Comparison of ENCODE assay signal across 1 cellular context in the genomic region with DNA sequence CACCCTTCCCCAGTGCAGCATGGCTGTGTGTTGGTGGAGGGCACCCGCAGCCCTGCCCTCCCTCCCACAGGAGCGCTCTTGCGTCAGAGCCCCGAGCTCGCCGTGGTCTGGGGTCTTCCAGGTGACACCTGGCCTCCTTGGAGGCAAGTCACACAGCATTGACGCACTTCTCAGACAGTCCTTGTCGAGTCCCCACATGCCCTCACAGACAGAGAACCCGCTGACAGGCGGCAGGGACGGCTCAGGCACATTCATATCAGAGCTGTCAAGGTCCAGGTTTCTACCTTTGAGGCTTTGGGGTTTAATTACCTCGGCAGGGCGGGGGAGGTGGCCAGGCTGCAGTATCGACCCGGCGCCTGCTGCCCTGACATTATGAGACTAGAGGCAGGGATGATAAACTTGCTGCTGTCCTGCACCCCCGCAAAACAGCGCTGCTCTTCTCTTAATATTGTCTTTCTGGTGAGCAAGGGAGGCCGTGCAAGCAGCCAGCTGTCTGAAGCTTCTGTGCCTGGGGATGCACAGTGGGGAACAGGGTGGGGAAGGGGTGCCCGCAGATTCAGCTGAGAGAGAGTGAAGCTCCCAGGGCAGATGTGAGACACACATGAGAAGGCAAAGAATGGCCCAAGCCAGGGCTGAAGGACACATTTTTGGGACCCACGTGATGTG.
TF ChIP-seq lines count a peak whose summit lies in the region.

No MANE protein-coding gene starts in this region.

TF ChIP-seq in GM23338, 12 proteins besides CTCF, POLR2A, EP300 and RAD21 (continued from another document):
- TF ChIP-seq, protein P1, sequence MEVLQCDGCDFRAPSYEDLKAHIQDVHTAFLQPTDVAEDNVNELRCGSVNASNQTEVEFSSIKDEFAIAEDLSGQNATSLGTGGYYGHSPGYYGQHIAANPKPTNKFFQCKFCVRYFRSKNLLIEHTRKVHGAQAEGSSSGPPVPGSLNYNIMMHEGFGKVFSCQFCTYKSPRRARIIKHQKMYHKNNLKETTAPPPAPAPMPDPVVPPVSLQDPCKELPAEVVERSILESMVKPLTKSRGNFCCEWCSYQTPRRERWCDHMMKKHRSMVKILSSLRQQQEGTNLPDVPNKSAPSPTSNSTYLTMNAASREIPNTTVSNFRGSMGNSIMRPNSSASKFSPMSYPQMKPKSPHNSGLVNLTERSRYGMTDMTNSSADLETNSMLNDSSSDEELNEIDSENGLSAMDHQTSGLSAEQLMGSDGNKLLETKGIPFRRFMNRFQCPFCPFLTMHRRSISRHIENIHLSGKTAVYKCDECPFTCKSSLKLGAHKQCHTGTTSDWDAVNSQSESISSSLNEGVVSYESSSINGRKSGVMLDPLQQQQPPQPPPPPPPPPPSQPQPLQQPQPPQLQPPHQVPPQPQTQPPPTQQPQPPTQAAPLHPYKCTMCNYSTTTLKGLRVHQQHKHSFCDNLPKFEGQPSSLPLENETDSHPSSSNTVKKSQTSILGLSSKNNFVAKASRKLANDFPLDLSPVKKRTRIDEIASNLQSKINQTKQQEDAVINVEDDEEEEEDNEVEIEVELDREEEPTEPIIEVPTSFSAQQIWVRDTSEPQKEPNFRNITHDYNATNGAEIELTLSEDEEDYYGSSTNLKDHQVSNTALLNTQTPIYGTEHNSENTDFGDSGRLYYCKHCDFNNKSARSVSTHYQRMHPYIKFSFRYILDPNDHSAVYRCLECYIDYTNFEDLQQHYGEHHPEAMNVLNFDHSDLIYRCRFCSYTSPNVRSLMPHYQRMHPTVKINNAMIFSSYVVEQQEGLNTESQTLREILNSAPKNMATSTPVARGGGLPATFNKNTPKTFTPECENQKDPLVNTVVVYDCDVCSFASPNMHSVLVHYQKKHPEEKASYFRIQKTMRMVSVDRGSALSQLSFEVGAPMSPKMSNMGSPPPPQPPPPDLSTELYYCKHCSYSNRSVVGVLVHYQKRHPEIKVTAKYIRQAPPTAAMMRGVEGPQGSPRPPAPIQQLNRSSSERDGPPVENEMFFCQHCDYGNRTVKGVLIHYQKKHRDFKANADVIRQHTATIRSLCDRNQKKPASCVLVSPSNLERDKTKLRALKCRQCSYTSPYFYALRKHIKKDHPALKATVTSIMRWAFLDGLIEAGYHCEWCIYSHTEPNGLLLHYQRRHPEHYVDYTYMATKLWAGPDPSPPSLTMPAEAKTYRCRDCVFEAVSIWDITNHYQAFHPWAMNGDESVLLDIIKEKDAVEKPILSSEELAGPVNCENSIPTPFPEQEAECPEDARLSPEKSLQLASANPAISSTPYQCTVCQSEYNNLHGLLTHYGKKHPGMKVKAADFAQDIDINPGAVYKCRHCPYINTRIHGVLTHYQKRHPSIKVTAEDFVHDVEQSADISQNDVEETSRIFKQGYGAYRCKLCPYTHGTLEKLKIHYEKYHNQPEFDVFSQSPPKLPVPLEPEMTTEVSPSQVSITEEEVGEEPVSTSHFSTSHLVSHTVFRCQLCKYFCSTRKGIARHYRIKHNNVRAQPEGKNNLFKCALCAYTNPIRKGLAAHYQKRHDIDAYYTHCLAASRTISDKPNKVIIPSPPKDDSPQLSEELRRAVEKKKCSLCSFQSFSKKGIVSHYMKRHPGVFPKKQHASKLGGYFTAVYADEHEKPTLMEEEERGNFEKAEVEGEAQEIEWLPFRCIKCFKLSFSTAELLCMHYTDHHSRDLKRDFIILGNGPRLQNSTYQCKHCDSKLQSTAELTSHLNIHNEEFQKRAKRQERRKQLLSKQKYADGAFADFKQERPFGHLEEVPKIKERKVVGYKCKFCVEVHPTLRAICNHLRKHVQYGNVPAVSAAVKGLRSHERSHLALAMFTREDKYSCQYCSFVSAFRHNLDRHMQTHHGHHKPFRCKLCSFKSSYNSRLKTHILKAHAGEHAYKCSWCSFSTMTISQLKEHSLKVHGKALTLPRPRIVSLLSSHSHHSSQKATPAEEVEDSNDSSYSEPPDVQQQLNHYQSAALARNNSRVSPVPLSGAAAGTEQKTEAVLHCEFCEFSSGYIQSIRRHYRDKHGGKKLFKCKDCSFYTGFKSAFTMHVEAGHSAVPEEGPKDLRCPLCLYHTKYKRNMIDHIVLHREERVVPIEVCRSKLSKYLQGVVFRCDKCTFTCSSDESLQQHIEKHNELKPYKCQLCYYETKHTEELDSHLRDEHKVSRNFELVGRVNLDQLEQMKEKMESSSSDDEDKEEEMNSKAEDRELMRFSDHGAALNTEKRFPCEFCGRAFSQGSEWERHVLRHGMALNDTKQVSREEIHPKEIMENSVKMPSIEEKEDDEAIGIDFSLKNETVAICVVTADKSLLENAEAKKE (CRISPR knock-in tag; IDR thresholded peaks at IDR 0.05), result no peak
- TF ChIP-seq JUNB (IDR thresholded peaks at IDR 0.05; ENCODE audit: unreplicated experiment) (no peak), POLR2AphosphoS5 (IDR thresholded peaks at IDR 0.05; ENCODE audit: low read depth) (no peak), EZH2 (IDR thresholded peaks at IDR 0.05; ENCODE audit: low read depth, unreplicated experiment) (no peak), CREB1 (CRISPR knock-in tag; IDR thresholded peaks at IDR 0.05; ENCODE audit: low read depth) (no peak)
- TF ChIP-seq, protein P2, sequence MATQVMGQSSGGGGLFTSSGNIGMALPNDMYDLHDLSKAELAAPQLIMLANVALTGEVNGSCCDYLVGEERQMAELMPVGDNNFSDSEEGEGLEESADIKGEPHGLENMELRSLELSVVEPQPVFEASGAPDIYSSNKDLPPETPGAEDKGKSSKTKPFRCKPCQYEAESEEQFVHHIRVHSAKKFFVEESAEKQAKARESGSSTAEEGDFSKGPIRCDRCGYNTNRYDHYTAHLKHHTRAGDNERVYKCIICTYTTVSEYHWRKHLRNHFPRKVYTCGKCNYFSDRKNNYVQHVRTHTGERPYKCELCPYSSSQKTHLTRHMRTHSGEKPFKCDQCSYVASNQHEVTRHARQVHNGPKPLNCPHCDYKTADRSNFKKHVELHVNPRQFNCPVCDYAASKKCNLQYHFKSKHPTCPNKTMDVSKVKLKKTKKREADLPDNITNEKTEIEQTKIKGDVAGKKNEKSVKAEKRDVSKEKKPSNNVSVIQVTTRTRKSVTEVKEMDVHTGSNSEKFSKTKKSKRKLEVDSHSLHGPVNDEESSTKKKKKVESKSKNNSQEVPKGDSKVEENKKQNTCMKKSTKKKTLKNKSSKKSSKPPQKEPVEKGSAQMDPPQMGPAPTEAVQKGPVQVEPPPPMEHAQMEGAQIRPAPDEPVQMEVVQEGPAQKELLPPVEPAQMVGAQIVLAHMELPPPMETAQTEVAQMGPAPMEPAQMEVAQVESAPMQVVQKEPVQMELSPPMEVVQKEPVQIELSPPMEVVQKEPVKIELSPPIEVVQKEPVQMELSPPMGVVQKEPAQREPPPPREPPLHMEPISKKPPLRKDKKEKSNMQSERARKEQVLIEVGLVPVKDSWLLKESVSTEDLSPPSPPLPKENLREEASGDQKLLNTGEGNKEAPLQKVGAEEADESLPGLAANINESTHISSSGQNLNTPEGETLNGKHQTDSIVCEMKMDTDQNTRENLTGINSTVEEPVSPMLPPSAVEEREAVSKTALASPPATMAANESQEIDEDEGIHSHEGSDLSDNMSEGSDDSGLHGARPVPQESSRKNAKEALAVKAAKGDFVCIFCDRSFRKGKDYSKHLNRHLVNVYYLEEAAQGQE (IDR thresholded peaks at IDR 0.05; ENCODE audit: unreplicated experiment), result no peak
- TF ChIP-seq, protein P3, sequence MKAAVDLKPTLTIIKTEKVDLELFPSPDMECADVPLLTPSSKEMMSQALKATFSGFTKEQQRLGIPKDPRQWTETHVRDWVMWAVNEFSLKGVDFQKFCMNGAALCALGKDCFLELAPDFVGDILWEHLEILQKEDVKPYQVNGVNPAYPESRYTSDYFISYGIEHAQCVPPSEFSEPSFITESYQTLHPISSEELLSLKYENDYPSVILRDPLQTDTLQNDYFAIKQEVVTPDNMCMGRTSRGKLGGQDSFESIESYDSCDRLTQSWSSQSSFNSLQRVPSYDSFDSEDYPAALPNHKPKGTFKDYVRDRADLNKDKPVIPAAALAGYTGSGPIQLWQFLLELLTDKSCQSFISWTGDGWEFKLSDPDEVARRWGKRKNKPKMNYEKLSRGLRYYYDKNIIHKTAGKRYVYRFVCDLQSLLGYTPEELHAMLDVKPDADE (IDR thresholded peaks at IDR 0.05), result no peak
